Comparison of ENCODE assay signal across 8 cellular contexts in the genomic region with DNA sequence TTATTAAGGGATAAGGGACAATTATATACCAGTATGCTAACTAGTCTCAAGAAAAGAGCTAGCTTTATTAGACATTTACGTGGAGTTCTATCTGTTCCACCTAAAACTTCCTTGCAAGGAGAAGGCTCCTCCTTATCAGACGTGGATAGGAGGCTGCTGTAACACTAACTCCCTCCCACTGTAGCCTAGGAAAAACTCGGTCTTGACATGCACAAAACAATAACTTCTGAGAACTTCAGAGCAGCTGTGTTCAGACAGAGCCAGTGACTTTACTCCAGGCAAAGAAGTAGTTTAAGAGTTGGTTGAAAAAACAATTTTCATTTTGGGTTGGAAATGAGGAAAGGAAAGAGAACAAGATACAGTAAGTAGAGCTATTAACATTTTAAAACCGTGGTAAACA. TPM values are rescaled to one million over a fixed set of nuclear protein-coding genes. Genes with fewer than 3 reads are reported as not detected.
DNase-seq lines count a peak whose midpoint lies in the region; ATAC-seq and TF ChIP-seq lines count a peak whose summit lies in the region.

No MANE protein-coding gene starts in this region.

- H3K9me3 ChIP-seq in ascending aorta (no peaks in the 10 kb centered on the region), left lung (no peaks in the 10 kb centered on the region), transverse colon (no peaks in the 10 kb centered on the region)

- ATAC-seq in left lung (peak; percentile 20), HG03442 (IDR thresholded peaks at IDR 0.05; ENCODE audit: unreplicated experiment) (no peak)

- 7 to 23% methylated on average over 2 to 4 of the region's 4 CpGs for WGBS in transverse colon (ENCODE audit: low coverage in 1 of 2), 2 donors

- no peak for TF ChIP-seq POLR2A in transverse colon (IDR thresholded peaks at IDR 0.05)

- H3K36me3 ChIP-seq in ascending aorta = no peaks in the 10 kb centered on the region
- H3K36me3 ChIP-seq in left lung = no peaks in the 10 kb centered on the region
- no peaks in the 10 kb centered on the region for H3K36me3 ChIP-seq in transverse colon

- no peak for DNase-seq in activated T-cell treated with anti-CD3 and anti-CD28 coated beads, Interleukin-2, amount 50 U/mL, for 24 hours
- no peak for DNase-seq in activated T-cell treated with anti-CD3 and anti-CD28 coated beads, Interleukin-2, amount 50 U/mL, for 48 hours
- no peak for DNase-seq in ascending aorta (ENCODE audit: low spot score in 2 of 2)
- DNase-seq in left lung = no peak
- DNase-seq in transverse colon = no peak
- DNase-seq in COR-L47 (lab: John Stamatoyannopoulos, UW) = no peak
- no peak for DNase-seq in ureter (ENCODE audit: low spot score)

- H3K9me3 Mint-ChIP-seq in activated T-cell treated with anti-CD3 and anti-CD28 coated beads, Interleukin-2, amount 50 U/mL, for 24 hours = no peaks in the 10 kb centered on the region

- H3K4me1 Mint-ChIP-seq in activated T-cell treated with anti-CD3 and anti-CD28 coated beads, Interleukin-2, amount 50 U/mL, for 24 hours (ENCODE audit: low read depth) = peaks cover 63% of the 10 kb centered on the region

- TF ChIP-seq CTCF in ascending aorta (IDR thresholded peaks at IDR 0.05) (no peak), left lung (IDR thresholded peaks at IDR 0.05) (no peak), transverse colon (IDR thresholded peaks at IDR 0.05) (no peak)

- peak overlapping the region; percentile 81 to 93 for H3K27ac ChIP-seq in ascending aorta
- H3K27ac ChIP-seq in left lung = peak overlapping the region; percentile 91 to 95
- H3K27ac ChIP-seq in transverse colon = peak overlapping the region; percentile 86 to 93 (median 89)

- peaks cover 0 to 24% of the 10 kb centered on the region in 2 donors for H3K4me1 ChIP-seq in ascending aorta
- H3K4me1 ChIP-seq in left lung = peaks cover 32 to 72% of the 10 kb centered on the region in 2 donors
- H3K4me1 ChIP-seq in transverse colon = peaks cover 3 to 61% (median 43%) of the 10 kb centered on the region in 4 donors

- peak overlapping the region; percentile 97 for H3K4me3 Mint-ChIP-seq in activated T-cell treated with anti-CD3 and anti-CD28 coated beads, Interleukin-2, amount 50 U/mL, for 24 hours

- H3K27ac Mint-ChIP-seq in activated T-cell treated with anti-CD3 and anti-CD28 coated beads, Interleukin-2, amount 50 U/mL, for 24 hours = peak overlapping the region; percentile 37

- peak overlapping the region; percentile 73 to 74 for H3K4me3 ChIP-seq in ascending aorta
- H3K4me3 ChIP-seq in left lung = peak overlapping the region; percentile 47 to 80
- peak overlapping the region in 2 of 4 donors; percentile 1 to 71 for H3K4me3 ChIP-seq in transverse colon

- intact Hi-C loops in ascending aorta (cut with DNase I) = no loop called here
- intact Hi-C loops in left lung (cut with DNase I) = no loop called here
- intact Hi-C loops in transverse colon (cut with DNase I; ENCODE audit: low total_unique reads) = loop anchor here (10.0 kb wide), 2 partner anchors 51 to 79 kb away; a partner anchor contains a TSS

- peaks cover 39% of the 10 kb centered on the region for H3K36me3 Mint-ChIP-seq in activated T-cell treated with anti-CD3 and anti-CD28 coated beads, Interleukin-2, amount 50 U/mL, for 24 hours (ENCODE audit: low read depth)

- TF ChIP-seq EP300 in transverse colon (IDR thresholded peaks at IDR 0.05; ENCODE audit: low read depth) = no peak

- H3K27me3 ChIP-seq in ascending aorta (no peaks in the 10 kb centered on the region), left lung (no peaks in the 10 kb centered on the region), transverse colon (no peaks in the 10 kb centered on the region)

- in situ Hi-C loops in transverse colon (cut with MboI; ENCODE audit: low pct_ligation_motif_present in 1 of 4, low pct_unique_long_range_greater_than_20kb in 1 of 4, low sequenced_read_pairs in 3 of 4) = loop anchor here in 1 of 4 donors (10.0 kb wide), 1 partner anchor 51 kb away; a partner anchor contains a TSS

- no peaks in the 10 kb centered on the region for H3K27me3 Mint-ChIP-seq in activated T-cell treated with anti-CD3 and anti-CD28 coated beads, Interleukin-2, amount 50 U/mL, for 24 hours

RNA-seq across cellular contexts. Expression of a gene that starts 2.7 kb away (rescaled TPM):
- 67.6 TPM for total RNA-seq in ascending aorta
- 10 to 100 TPM; 48.7 to 58.5 TPM for total RNA-seq in left lung
- total RNA-seq in transverse colon = 10 to 100 TPM; 14.2 to 29.7 (median 26.8) TPM
- 58.3 TPM for total RNA-seq in ureter

RNA-seq across cellular contexts. Expression of a gene that starts 52.4 kb away (rescaled TPM):
- total RNA-seq in ascending aorta (284 TPM), left lung (100 to 1,000 TPM; 247 to 263 TPM), transverse colon (100 to 1,000 TPM; 248 to 394 (median 337) TPM), ureter (341 TPM)
